8 cellular contexts compared by ENCODE assay signal in genomic region chr12:18158774-18159557, GRCh38.
DNase-seq lines count a peak whose midpoint lies in the region; ATAC-seq and TF ChIP-seq lines count a peak whose summit lies in the region.

No MANE protein-coding gene starts in this region.

- peaks cover 5% of the 10 kb centered on the region for H3K9me3 ChIP-seq in DOHH2 (ENCODE audit: control insufficient read depth, insufficient read depth, low read length)
- peaks cover 6% of the 10 kb centered on the region for H3K9me3 ChIP-seq in thoracic aorta
- no peaks in the 10 kb centered on the region for H3K9me3 ChIP-seq in esophagus squamous epithelium

- no peaks in the 10 kb centered on the region for H3K9me2 ChIP-seq in DOHH2 (replicated peaks; ENCODE audit: control insufficient read depth, low read length)

- TF ChIP-seq POLR2A in esophagus squamous epithelium (IDR thresholded peaks at IDR 0.05), result no peak

- no peaks in the 10 kb centered on the region for H3K27me3 ChIP-seq in DOHH2 (ENCODE audit: control insufficient read depth, low read length)
- H3K27me3 ChIP-seq in thoracic aorta (replicated peaks; ENCODE audit: insufficient read depth), result no peaks in the 10 kb centered on the region
- H3K27me3 ChIP-seq in esophagus squamous epithelium, result no peaks in the 10 kb centered on the region

- H3K4me3 ChIP-seq in DOHH2 (ENCODE audit: low read length) (no peak overlapping the region), thoracic aorta (no peak overlapping the region), esophagus squamous epithelium (no peak overlapping the region)

- H3K36me3 ChIP-seq in DOHH2 (ENCODE audit: control insufficient read depth, low read length), result no peaks in the 10 kb centered on the region
- no peaks in the 10 kb centered on the region for H3K36me3 ChIP-seq in thoracic aorta
- H3K36me3 ChIP-seq in esophagus squamous epithelium, result no peaks in the 10 kb centered on the region

- no peaks in the 10 kb centered on the region for H3F3A ChIP-seq in DOHH2 (ENCODE audit: control insufficient read depth, insufficient read depth)

- WGBS in esophagus squamous epithelium, 2 donors, result 75 to 83% methylated on average over 6 of the region's 6 CpGs

- H3K79me2 ChIP-seq in DOHH2 (ENCODE audit: control insufficient read depth, low read length), result no peaks in the 10 kb centered on the region

- DNase-seq in AG08396 (ENCODE audit: low spot score), result peak; percentile 8
- peak; percentile 17 for DNase-seq in SW480 (ENCODE audit: low spot score)
- peak; percentile 20 for DNase-seq in globus pallidus (ENCODE audit: low spot score)
- DNase-seq in thoracic aorta (ENCODE audit: low spot score), result no peak
- no peak for DNase-seq in KG1 (lab: John Stamatoyannopoulos, UW)
- DNase-seq in esophagus squamous epithelium (lab: John Stamatoyannopoulos, UW), result no peak

- H4K20me1 ChIP-seq in DOHH2 (ENCODE audit: control insufficient read depth, insufficient read depth, low read depth, low read length), result no peaks in the 10 kb centered on the region

- ATAC-seq in HG03066 (IDR thresholded peaks at IDR 0.05; ENCODE audit: low read depth, unreplicated experiment), result peak; percentile 58
- no peak for ATAC-seq in thoracic aorta (ENCODE audit: insufficient number of reproducible peaks, low FRiP score, low read depth)

- intact Hi-C loops in esophagus squamous epithelium (cut with DNase I), result no loop called here

- no peaks in the 10 kb centered on the region for H3K4me1 ChIP-seq in DOHH2 (ENCODE audit: control insufficient read depth, low read length)
- H3K4me1 ChIP-seq in thoracic aorta (ENCODE audit: control insufficient read depth in 1 of 2, low read depth in 2 of 2), result no peaks in the 10 kb centered on the region
- H3K4me1 ChIP-seq in esophagus squamous epithelium, result peaks cover 0 to 10% (median 0%) of the 10 kb centered on the region in 3 donors

- H3K27ac ChIP-seq in DOHH2 (ENCODE audit: low read depth, low read length) (no peak overlapping the region), thoracic aorta (no peak overlapping the region), esophagus squamous epithelium (no peak overlapping the region)

- no peak overlapping the region for H3K4me2 ChIP-seq in DOHH2 (ENCODE audit: low read length)

- peak; percentile 88 for TF ChIP-seq CTCF in DOHH2 (IDR thresholded peaks at IDR 0.05; ENCODE audit: low read depth, low read length, poor library complexity, severe bottlenecking)
- peak; percentile 16 for TF ChIP-seq CTCF in thoracic aorta (IDR thresholded peaks at IDR 0.05)
- peak in 3 of 6 experiments; percentile 31 to 54 (median 42) for TF ChIP-seq CTCF in esophagus squamous epithelium (IDR thresholded peaks at IDR 0.05)

Comparison
In these comparisons a context has a peak if more than half of its experiments do, and no peak if none do; other contexts are left out.
1. DNase-seq: peak in AG08396 (single experiment), SW480 (single experiment) and globus pallidus (single experiment); none in thoracic aorta (single experiment), KG1 (single experiment) and esophagus squamous epithelium (single experiment).